ENCODE assay signal across 1 cellular context in the genomic region with DNA sequence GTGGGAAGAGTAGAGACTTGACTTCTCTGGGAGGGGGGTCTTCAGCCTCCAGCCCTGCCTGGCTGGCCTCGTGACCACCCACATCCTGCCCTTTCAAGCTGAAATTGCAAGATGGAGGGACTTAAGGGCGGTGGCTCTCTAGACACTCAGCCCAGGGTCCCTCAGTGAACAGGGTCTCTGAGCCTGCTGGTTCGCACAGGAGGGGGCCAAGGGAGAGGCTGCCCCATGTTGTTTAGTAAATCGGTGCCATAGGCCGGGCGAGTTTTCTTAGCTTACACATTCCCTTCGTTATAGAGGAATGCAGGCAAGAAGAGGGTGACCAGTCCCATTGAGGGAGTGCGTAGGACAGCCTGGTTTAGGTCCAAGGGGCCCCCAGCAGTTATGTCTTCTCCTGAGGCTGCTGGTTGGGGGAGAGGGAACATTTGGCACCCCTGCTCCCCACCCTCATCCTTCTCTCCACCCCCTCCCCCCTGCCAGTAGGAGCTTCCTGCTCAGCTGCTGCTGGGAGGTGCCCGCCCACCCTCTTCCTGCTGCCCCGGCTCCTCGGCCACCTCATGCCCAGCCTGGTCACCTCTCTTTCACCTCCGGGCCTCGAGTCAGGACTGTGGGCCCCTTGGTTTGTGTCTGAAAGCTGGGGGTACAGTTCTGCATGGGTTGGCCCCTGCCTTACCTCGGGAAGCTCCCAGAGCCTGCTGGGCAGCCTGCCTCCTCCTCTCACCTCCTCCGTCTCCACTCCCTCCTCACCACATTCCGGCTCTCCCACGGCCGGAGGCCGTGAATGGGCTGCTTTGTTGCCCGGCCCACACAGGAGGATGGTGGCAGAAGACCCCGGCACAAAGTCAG.
TF ChIP-seq lines count a peak whose summit lies in the region.

No MANE protein-coding gene starts in this region.

TF ChIP-seq in IMR-90, 13 proteins besides CTCF, POLR2A, EP300 and RAD21:
- no peak for TF ChIP-seq CHD1 (IDR thresholded peaks at IDR 0.05; ENCODE audit: low read depth, low read length)
- peak; percentile 6; the same call in 1 of the 2 replicates for TF ChIP-seq MAZ (IDR thresholded peaks at IDR 0.05; ENCODE audit: borderline replicate concordance, low read depth, low read length)
